In genomic region chr18:50207722-50208121, GRCh38 we compare ENCODE assay signal across 34 cellular contexts. TPM values are rescaled to one million over a fixed set of nuclear protein-coding genes. Genes with fewer than 3 reads are reported as not detected.
A peak's percentile ranks its signal among the peaks of the same experiment; 100 is the strongest.
DNase-seq lines count a peak whose midpoint lies in the region; ATAC-seq, FAIRE-seq and TF ChIP-seq lines count a peak whose summit lies in the region.
"Had no signal": no experiment of that assay in that cellular context is flagged by ENCODE, and none has a peak within 500 bp of the region (broad histone marks: within the 10 kb centered on the region; RNA-seq: fewer than 3 reads in every experiment).

No MANE protein-coding gene starts in this region.

- H3K27me3 ChIP-seq in HepG2 (ENCODE audit: control insufficient read depth in 1 of 2, insufficient read depth in 2 of 2, low read length in 2 of 2) (peaks cover 0 to 9% of the 10 kb centered on the region in 2 experiments; a peak in 2 of 5 replicates), right lobe of liver (no peaks in the 10 kb centered on the region), prostate gland (replicated peaks; ENCODE audit: insufficient read depth) (no peaks in the 10 kb centered on the region)
- H3K27me3 ChIP-seq: BLaER1 had no signal

- no peaks in the 10 kb centered on the region for H4K20me1 ChIP-seq in HepG2 (ENCODE audit: insufficient read depth, low read length)
- H4K20me1 ChIP-seq: BLaER1; BLaER1 treated with 17β-estradiol and CSF1 and Interleukin-3, amounts not matched to agents 10 nM and 100 nM had no signal

- H3K4me1 ChIP-seq in HepG2 (ENCODE audit: insufficient read depth, low read length) (peaks cover 41% of the 10 kb centered on the region), right lobe of liver (no peaks in the 10 kb centered on the region), mucosa of descending colon (ENCODE audit: low read depth) (no peaks in the 10 kb centered on the region), prostate gland (replicated peaks) (no peaks in the 10 kb centered on the region)
- H3K4me1 ChIP-seq: A549; BE2C; BLaER1; BLaER1 treated with 17β-estradiol and CSF1 and Interleukin-3, amounts not matched to agents 10 nM and 100 nM; Caco-2 had no signal

- ATAC-seq in HepG2 (peak; percentile 31; the same call in 2 of the 3 replicates), right lobe of liver (no peak), left colon (peak; percentile 43), mucosa of descending colon (peak; percentile 26), left ventricle myocardium superior (no peak)
- ATAC-seq: A549; CD8-positive, alpha-beta T cell had no signal

- TF ChIP-seq CTCF in HepG2 (CRISPR knock-in tag; IDR thresholded peaks at IDR 0.05), result no peak
- no peak for TF ChIP-seq CTCF in right lobe of liver (IDR thresholded peaks at IDR 0.05)
- no peak for TF ChIP-seq CTCF in mucosa of descending colon (IDR thresholded peaks at IDR 0.05)
- TF ChIP-seq CTCF in prostate gland (IDR thresholded peaks at IDR 0.05), result no peak

- FAIRE-seq in HepG2 (lab: Jason Lieb, UNC), result no peak
- FAIRE-seq: A204.1, A549, D721Med had no signal

- TF ChIP-seq POLR2A in HepG2 (IDR thresholded peaks at IDR 0.05; ENCODE audit: insufficient read depth in 1 of 2, low read depth in 2 of 2, low read length in 2 of 2), result no peak
- no peak for TF ChIP-seq POLR2A in right lobe of liver (IDR thresholded peaks at IDR 0.05)
- no peak for TF ChIP-seq POLR2A in prostate gland (IDR thresholded peaks at IDR 0.05)

- CTCF ChIA-PET in HepG2 (lab: Yijun Ruan, JAX; ENCODE audit: low intra/inter-chr PET ratio, low total read pairs), result no interaction called here

- no peak overlapping the region for H3K4me2 ChIP-seq in HepG2 (ENCODE audit: low read depth, low read length)
- H3K4me2 ChIP-seq: A549; BLaER1; BLaER1 treated with 17β-estradiol and CSF1 and Interleukin-3, amounts not matched to agents 10 nM and 100 nM had no signal

- H3K9ac ChIP-seq in HepG2 (ENCODE audit: insufficient read depth, low read depth, low read length), result no peak overlapping the region
- H3K9ac ChIP-seq: BLaER1; BLaER1 treated with 17β-estradiol and CSF1 and Interleukin-3, amounts not matched to agents 10 nM and 100 nM had no signal

- TF ChIP-seq RAD21 in HepG2 (CRISPR knock-in tag; IDR thresholded peaks at IDR 0.05), result no peak

- POLR2A ChIA-PET in HepG2 (lab: Yijun Ruan, JAX), result no interaction called here

- no peak overlapping the region for H2AFZ ChIP-seq in HepG2 (ENCODE audit: low read length)

- H3K36me3 ChIP-seq in HepG2 (replicated peaks in 1 of 2; ENCODE audit: control insufficient read depth in 1 of 2, insufficient read depth in 2 of 2, low read length in 2 of 2) (no peaks in the 10 kb centered on the region), right lobe of liver (no peaks in the 10 kb centered on the region), mucosa of descending colon (ENCODE audit: low read depth) (no peaks in the 10 kb centered on the region), prostate gland (no peaks in the 10 kb centered on the region)
- H3K36me3 ChIP-seq: BE2C; BLaER1; BLaER1 treated with 17β-estradiol and CSF1 and Interleukin-3, amounts not matched to agents 10 nM and 100 nM had no signal

- no TSS peak for BruUV-seq in HepG2 (replicated peaks; lab: Mats Ljungman, UMichigan)

- intact Hi-C loops in HepG2 (cut with micrococcal nuclease; ENCODE audit: unreplicated experiment), result no loop called here
- intact Hi-C loops in right lobe of liver (cut with DNase I), result loop anchor here in 1 of 2 donors (10.0 kb wide), 1 partner anchor 193 kb away; no protein-coding TSS in a partner anchor
- intact Hi-C loops in left colon (cut with DNase I, micrococcal nuclease), result loop anchor here in 1 of 2 donors (5.0 to 10.0 kb wide), 2 partner anchors 200 to 693 kb away; no protein-coding TSS in a partner anchor
- intact Hi-C loops in mucosa of descending colon (cut with DNase I, micrococcal nuclease), result loop anchor here in 1 of 2 donors (10.0 kb wide), 1 partner anchor 203 kb away; no protein-coding TSS in a partner anchor
- intact Hi-C loops in prostate gland (cut with DNase I), result no loop called here
- intact Hi-C loops in left ventricle myocardium superior (cut with micrococcal nuclease), result no loop called here

- no peak overlapping the region for H3K4me3 ChIP-seq in HepG2 (replicated peaks in 1 of 3; ENCODE audit: insufficient read depth in 1 of 3, low read depth in 2 of 3, low read length in 3 of 3)
- H3K4me3 ChIP-seq in right lobe of liver, result no peak overlapping the region
- H3K4me3 ChIP-seq in mucosa of descending colon, result no peak overlapping the region
- no peak overlapping the region for H3K4me3 ChIP-seq in prostate gland
- H3K4me3 ChIP-seq: A549; BLaER1; BLaER1 treated with 17β-estradiol and CSF1 and Interleukin-3, amounts not matched to agents 10 nM and 100 nM had no signal

- WGBS in HepG2 (ENCODE audit: low lambda C conversion rate), result 10% methylated on average over 1 of the region's 1 CpG
- WGBS in right lobe of liver (ENCODE audit: insufficient coverage, low coverage, low lambda C conversion rate, missing lambda C conversion rate), result 36% methylated on average over 1 of the region's 1 CpG
- WGBS in prostate gland, result 49% methylated on average over 1 of the region's 1 CpG

- DNase-seq in HepG2 (ENCODE audit: low spot score), result peak; percentile 61
- DNase-seq in right lobe of liver, result no peak
- no peak for DNase-seq in left colon
- no peak for DNase-seq in mucosa of descending colon
- DNase-seq in prostate gland (ENCODE audit: low spot score), result no peak
- no peak for DNase-seq in left ventricle myocardium superior
- DNase-seq: 8988T; ACHN; AML-193; BE2C; C1 segment of cervical spinal cord; Caco-2; Calu3; CD4-positive, alpha-beta memory T cell; CD4-positive, alpha-beta T cell; CD4-positive, CD25-positive, alpha-beta regulatory T cell; CD8-positive, alpha-beta memory T cell; CD8-positive, alpha-beta T cell; COR-L47; DMS 273 treated with DMSO at 0.1 percent for 48 hours; DMS153; DMS53; DMS79; DMS79 treated with DMSO at 0.1 percent for 48 hours; DND-41; EL had no signal

- no peaks in the 10 kb centered on the region for H3K9me3 ChIP-seq in HepG2 (ENCODE audit: low read length)
- no peaks in the 10 kb centered on the region for H3K9me3 ChIP-seq in right lobe of liver
- no peaks in the 10 kb centered on the region for H3K9me3 ChIP-seq in mucosa of descending colon
- H3K9me3 ChIP-seq in prostate gland, result no peaks in the 10 kb centered on the region
- H3K9me3 ChIP-seq: A549; BE2C; BLaER1; BLaER1 treated with 17β-estradiol and CSF1 and Interleukin-3, amounts not matched to agents 10 nM and 100 nM; Caco-2 had no signal

- in situ Hi-C loops in HepG2 (cut with HindIII; ENCODE audit: extremely low pct_ligation_motif_present, low pct_unique_long_range_greater_than_20kb), result no loop called here

- no peak overlapping the region for H3K27ac ChIP-seq in HepG2 (ENCODE audit: extremely low read length, insufficient read depth, low read length)
- no peak overlapping the region for H3K27ac ChIP-seq in right lobe of liver
- no peak overlapping the region for H3K27ac ChIP-seq in prostate gland
- H3K27ac ChIP-seq: 22Rv1; A549; BLaER1; BLaER1 treated with 17β-estradiol and CSF1 and Interleukin-3, amounts not matched to agents 10 nM and 100 nM; C4-2B had no signal

- TF ChIP-seq EP300 in HepG2 (IDR thresholded peaks at IDR 0.05; ENCODE audit: low read depth in 2 of 2, low read length in 2 of 2) (no peak), HepG2 (CRISPR knock-in tag; IDR thresholded peaks at IDR 0.05; ENCODE audit: borderline replicate concordance) (no peak)

- H3K79me2 ChIP-seq in HepG2 (ENCODE audit: insufficient read depth, low read length), result no peaks in the 10 kb centered on the region

RNA-seq across cellular contexts. Expression of gene MYO5B, which starts 12.8 kb away (rescaled TPM):
- total RNA-seq in HepG2 (2016; rRNA removed; fragmentation: Illumina TruSeq; extraction: Trizol), result 24.0 and 34.9 TPM in 2 replicates
- total RNA-seq in HepG2 (2016; cell fraction: cytosol; rRNA removed; fragmentation: Illumina TruSeq; extraction: Trizol; ENCODE audit: low read depth), result 3.5 TPM in 2 replicates
- total RNA-seq in HepG2 (2016; cell fraction: insoluble cytoplasmic fraction; rRNA removed; fragmentation: Illumina TruSeq; extraction: Trizol), result 22.2 and 31.0 TPM in 2 replicates
- total RNA-seq in HepG2 (2016; cell fraction: membrane; rRNA removed; fragmentation: Illumina TruSeq; extraction: Trizol), result 9.8 and 11.9 TPM in 2 replicates
- total RNA-seq in HepG2 (2016; cell fraction: nucleus; rRNA removed; fragmentation: Illumina TruSeq; extraction: Trizol), result 18.1 and 21.7 TPM in 2 replicates
- polyA plus RNA-seq in HepG2 (2011; rRNA removed), result 12.4 and 13.1 TPM in 2 replicates
- 10.8 and 12.5 TPM in 2 replicates for polyA plus RNA-seq in HepG2 (2011; cell fraction: cytosol; rRNA removed)
- 12.7 and 15.2 TPM in 2 replicates for polyA plus RNA-seq in HepG2 (2011; cell fraction: nucleus; rRNA removed)
- 9.7 and 12.2 TPM in 2 replicates for polyA plus RNA-seq in HepG2 (2012)
- 1.7 and 2.1 TPM in 2 replicates for polyA plus RNA-seq in HepG2 (2016; cell fraction: cytosol; fragmentation: Illumina TruSeq; extraction: Trizol; ENCODE audit: low read depth)
- polyA plus RNA-seq in HepG2 (2016; cell fraction: insoluble cytoplasmic fraction; fragmentation: Illumina TruSeq; extraction: Trizol; ENCODE audit: low read depth), result 35.5 and 36.8 TPM in 2 replicates
- 6.1 and 8.8 TPM in 2 replicates for polyA plus RNA-seq in HepG2 (2016; cell fraction: membrane; fragmentation: Illumina TruSeq; extraction: Trizol; ENCODE audit: low read depth)
- polyA plus RNA-seq in HepG2 (2016; cell fraction: nucleus; fragmentation: Illumina TruSeq; extraction: Trizol; ENCODE audit: insufficient read depth, low read depth), result 21.2 and 23.3 TPM in 2 replicates
- 24.8 and 28.9 TPM in 2 replicates for polyA minus RNA-seq in HepG2 (2011; rRNA and poly(A)+ RNA removed; ENCODE audit: low replicate concordance)
- 14.2 and 20.7 TPM in 2 replicates for polyA minus RNA-seq in HepG2 (2011; cell fraction: cytosol; rRNA and poly(A)+ RNA removed)
- polyA minus RNA-seq in HepG2 (2011; cell fraction: nucleus; rRNA and poly(A)+ RNA removed), result 9.4 and 16.2 TPM in 2 replicates
- 10 to 100 TPM; 13.4 to 25.1 (median 16.6) TPM for total RNA-seq in right lobe of liver
- total RNA-seq in left colon, result 100 to 1,000 TPM; 128 to 139 TPM
- total RNA-seq in mucosa of descending colon, result 100 to 1,000 TPM in 2 of 3 donors, 10 to 100 TPM in 1; 52.7 to 179 (median 120) TPM
- 10 to 100 TPM; 28.5 to 31.1 TPM for total RNA-seq in prostate gland
- 1.1 TPM for total RNA-seq in left ventricle myocardium superior
- total RNA-seq: CD4-positive, alpha-beta memory T cell; CD4-positive, alpha-beta T cell; CD4-positive, CD25-positive, alpha-beta regulatory T cell; CD8-positive, alpha-beta T cell had no signal
- polyA plus RNA-seq: CD14-positive monocyte; CD8-positive, alpha-beta memory T cell had no signal

RNA-seq across cellular contexts. Expression of gene CFAP53, which starts 58.6 kb away (rescaled TPM):
- total RNA-seq in HepG2 (2016; rRNA removed; fragmentation: Illumina TruSeq; extraction: Trizol) (0.07 TPM in 1 of 2 replicates, not detected in the other), right lobe of liver (under 1 TPM in 3 of 6 experiments, not detected in 3; 0.13 to 0.17 (median 0.14) TPM), left colon (under 1 TPM; 0.24 to 0.28 TPM), mucosa of descending colon (under 1 TPM in 2 of 3 donors, not detected in 1; 0.27 to 0.47 TPM), prostate gland (1 to 10 TPM in 1 of 2 donors, under 1 TPM in 1; 0.59 to 4.7 TPM), left ventricle myocardium superior (not detected)
- 0.09 TPM in 1 of 2 replicates, not detected in the other for total RNA-seq in HepG2 (2016; cell fraction: cytosol; rRNA removed; fragmentation: Illumina TruSeq; extraction: Trizol; ENCODE audit: low read depth)
- total RNA-seq in HepG2 (2016; cell fraction: insoluble cytoplasmic fraction; rRNA removed; fragmentation: Illumina TruSeq; extraction: Trizol), result 0.09 and 0.13 TPM in 2 replicates
- not detected in 2 replicates for total RNA-seq in HepG2 (2016; cell fraction: membrane; rRNA removed; fragmentation: Illumina TruSeq; extraction: Trizol)
- total RNA-seq in HepG2 (2016; cell fraction: nucleus; rRNA removed; fragmentation: Illumina TruSeq; extraction: Trizol), result 0.28 TPM in 1 of 2 replicates, not detected in the other
- 0.05 TPM in 2 replicates for polyA plus RNA-seq in HepG2 (2011; rRNA removed)
- 0.03 and 0.04 TPM in 2 replicates for polyA plus RNA-seq in HepG2 (2011; cell fraction: cytosol; rRNA removed)
- polyA plus RNA-seq in HepG2 (2011; cell fraction: nucleus; rRNA removed), result 0.07 TPM in 1 of 2 replicates, not detected in the other
- 0.07 and 0.11 TPM in 2 replicates for polyA plus RNA-seq in HepG2 (2012)
- 0.09 and 0.11 TPM in 2 replicates for polyA plus RNA-seq in HepG2 (2016; cell fraction: cytosol; fragmentation: Illumina TruSeq; extraction: Trizol; ENCODE audit: low read depth)
- not detected in 2 replicates for polyA plus RNA-seq in HepG2 (2016; cell fraction: insoluble cytoplasmic fraction; fragmentation: Illumina TruSeq; extraction: Trizol; ENCODE audit: low read depth)
- not detected in 2 replicates for polyA plus RNA-seq in HepG2 (2016; cell fraction: membrane; fragmentation: Illumina TruSeq; extraction: Trizol; ENCODE audit: low read depth)
- not detected in 2 replicates for polyA plus RNA-seq in HepG2 (2016; cell fraction: nucleus; fragmentation: Illumina TruSeq; extraction: Trizol; ENCODE audit: insufficient read depth, low read depth)
- 0.12 TPM in 1 of 2 replicates, not detected in the other for polyA minus RNA-seq in HepG2 (2011; rRNA and poly(A)+ RNA removed; ENCODE audit: low replicate concordance)
- not detected in 2 replicates for polyA minus RNA-seq in HepG2 (2011; cell fraction: cytosol; rRNA and poly(A)+ RNA removed)
- 0.52 TPM in 1 of 2 replicates, not detected in the other for polyA minus RNA-seq in HepG2 (2011; cell fraction: nucleus; rRNA and poly(A)+ RNA removed)
- total RNA-seq: Caco-2 had no signal
- polyA plus RNA-seq: CD8-positive, alpha-beta memory T cell had no signal

Comparison
In these comparisons a context has a peak if more than half of its experiments do, and no peak if none do; other contexts are left out.
1. ATAC-seq: peak in HepG2 (single experiment), left colon (single experiment) and mucosa of descending colon (single experiment); none in right lobe of liver (0 of 4) and left ventricle myocardium superior (single experiment).